In the genomic region with DNA sequence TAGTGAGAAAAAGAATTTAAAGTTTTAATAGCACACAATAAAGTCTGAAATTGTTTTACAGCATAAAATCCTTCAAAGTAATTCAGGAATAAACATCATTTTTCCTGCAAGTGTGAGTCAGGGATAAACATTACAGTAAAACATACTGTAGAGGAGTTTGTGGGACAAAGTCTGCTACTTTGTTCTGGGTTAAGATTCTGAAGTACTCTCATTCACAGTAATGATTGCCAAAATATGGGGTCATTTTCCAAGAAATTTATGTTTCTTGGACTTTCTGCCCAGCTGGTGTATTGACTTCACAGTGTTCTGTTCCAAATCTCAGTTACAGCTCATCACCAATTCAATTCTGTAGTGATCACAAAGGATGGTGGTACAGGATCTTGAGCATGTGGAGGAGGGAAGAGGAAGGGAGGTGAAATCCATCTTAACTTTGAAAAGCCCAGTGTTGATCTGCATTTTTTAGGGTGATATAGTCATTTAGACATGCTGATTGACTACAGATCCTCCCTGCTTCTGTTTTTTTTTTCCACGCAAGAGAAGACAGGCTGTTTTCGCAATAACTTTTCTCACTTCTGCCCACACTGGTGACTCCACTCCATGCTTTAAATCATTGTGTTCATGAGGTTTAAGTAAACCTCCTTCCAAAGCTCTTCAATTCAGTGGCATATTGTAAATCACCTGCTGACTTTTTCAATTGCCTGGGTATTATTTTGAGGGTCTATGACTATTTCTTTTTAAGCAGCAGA, we compare ENCODE assay signal across 1 cellular context.
TF ChIP-seq lines count a peak whose summit lies in the region.

No MANE protein-coding gene starts in this region.

TF ChIP-seq in H1, 55 proteins besides CTCF, POLR2A, EP300 and RAD21:
- TF ChIP-seq NANOG (IDR thresholded peaks at IDR 0.05; ENCODE audit: insufficient read depth, low read depth, low read length, poor library complexity, severe bottlenecking): no peak
- TF ChIP-seq, protein P1, sequence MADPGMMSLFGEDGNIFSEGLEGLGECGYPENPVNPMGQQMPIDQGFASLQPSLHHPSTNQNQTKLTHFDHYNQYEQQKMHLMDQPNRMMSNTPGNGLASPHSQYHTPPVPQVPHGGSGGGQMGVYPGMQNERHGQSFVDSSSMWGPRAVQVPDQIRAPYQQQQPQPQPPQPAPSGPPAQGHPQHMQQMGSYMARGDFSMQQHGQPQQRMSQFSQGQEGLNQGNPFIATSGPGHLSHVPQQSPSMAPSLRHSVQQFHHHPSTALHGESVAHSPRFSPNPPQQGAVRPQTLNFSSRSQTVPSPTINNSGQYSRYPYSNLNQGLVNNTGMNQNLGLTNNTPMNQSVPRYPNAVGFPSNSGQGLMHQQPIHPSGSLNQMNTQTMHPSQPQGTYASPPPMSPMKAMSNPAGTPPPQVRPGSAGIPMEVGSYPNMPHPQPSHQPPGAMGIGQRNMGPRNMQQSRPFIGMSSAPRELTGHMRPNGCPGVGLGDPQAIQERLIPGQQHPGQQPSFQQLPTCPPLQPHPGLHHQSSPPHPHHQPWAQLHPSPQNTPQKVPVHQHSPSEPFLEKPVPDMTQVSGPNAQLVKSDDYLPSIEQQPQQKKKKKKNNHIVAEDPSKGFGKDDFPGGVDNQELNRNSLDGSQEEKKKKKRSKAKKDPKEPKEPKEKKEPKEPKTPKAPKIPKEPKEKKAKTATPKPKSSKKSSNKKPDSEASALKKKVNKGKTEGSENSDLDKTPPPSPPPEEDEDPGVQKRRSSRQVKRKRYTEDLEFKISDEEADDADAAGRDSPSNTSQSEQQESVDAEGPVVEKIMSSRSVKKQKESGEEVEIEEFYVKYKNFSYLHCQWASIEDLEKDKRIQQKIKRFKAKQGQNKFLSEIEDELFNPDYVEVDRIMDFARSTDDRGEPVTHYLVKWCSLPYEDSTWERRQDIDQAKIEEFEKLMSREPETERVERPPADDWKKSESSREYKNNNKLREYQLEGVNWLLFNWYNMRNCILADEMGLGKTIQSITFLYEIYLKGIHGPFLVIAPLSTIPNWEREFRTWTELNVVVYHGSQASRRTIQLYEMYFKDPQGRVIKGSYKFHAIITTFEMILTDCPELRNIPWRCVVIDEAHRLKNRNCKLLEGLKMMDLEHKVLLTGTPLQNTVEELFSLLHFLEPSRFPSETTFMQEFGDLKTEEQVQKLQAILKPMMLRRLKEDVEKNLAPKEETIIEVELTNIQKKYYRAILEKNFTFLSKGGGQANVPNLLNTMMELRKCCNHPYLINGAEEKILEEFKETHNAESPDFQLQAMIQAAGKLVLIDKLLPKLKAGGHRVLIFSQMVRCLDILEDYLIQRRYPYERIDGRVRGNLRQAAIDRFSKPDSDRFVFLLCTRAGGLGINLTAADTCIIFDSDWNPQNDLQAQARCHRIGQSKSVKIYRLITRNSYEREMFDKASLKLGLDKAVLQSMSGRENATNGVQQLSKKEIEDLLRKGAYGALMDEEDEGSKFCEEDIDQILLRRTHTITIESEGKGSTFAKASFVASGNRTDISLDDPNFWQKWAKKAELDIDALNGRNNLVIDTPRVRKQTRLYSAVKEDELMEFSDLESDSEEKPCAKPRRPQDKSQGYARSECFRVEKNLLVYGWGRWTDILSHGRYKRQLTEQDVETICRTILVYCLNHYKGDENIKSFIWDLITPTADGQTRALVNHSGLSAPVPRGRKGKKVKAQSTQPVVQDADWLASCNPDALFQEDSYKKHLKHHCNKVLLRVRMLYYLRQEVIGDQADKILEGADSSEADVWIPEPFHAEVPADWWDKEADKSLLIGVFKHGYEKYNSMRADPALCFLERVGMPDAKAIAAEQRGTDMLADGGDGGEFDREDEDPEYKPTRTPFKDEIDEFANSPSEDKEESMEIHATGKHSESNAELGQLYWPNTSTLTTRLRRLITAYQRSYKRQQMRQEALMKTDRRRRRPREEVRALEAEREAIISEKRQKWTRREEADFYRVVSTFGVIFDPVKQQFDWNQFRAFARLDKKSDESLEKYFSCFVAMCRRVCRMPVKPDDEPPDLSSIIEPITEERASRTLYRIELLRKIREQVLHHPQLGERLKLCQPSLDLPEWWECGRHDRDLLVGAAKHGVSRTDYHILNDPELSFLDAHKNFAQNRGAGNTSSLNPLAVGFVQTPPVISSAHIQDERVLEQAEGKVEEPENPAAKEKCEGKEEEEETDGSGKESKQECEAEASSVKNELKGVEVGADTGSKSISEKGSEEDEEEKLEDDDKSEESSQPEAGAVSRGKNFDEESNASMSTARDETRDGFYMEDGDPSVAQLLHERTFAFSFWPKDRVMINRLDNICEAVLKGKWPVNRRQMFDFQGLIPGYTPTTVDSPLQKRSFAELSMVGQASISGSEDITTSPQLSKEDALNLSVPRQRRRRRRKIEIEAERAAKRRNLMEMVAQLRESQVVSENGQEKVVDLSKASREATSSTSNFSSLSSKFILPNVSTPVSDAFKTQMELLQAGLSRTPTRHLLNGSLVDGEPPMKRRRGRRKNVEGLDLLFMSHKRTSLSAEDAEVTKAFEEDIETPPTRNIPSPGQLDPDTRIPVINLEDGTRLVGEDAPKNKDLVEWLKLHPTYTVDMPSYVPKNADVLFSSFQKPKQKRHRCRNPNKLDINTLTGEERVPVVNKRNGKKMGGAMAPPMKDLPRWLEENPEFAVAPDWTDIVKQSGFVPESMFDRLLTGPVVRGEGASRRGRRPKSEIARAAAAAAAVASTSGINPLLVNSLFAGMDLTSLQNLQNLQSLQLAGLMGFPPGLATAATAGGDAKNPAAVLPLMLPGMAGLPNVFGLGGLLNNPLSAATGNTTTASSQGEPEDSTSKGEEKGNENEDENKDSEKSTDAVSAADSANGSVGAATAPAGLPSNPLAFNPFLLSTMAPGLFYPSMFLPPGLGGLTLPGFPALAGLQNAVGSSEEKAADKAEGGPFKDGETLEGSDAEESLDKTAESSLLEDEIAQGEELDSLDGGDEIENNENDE (IDR thresholded peaks at IDR 0.05; ENCODE audit: insufficient replicate concordance, low read length): no peak
- TF ChIP-seq NRF1 (IDR thresholded peaks at IDR 0.05; ENCODE audit: low read depth, low read length): no peak
- no peak for TF ChIP-seq MAFK (IDR thresholded peaks at IDR 0.05; ENCODE audit: low read depth, low read length)
- no peak for TF ChIP-seq SP2 (IDR thresholded peaks at IDR 0.05; ENCODE audit: low read length)
- TF ChIP-seq PHF8 (conservative IDR thresholded peaks at IDR 0.05; ENCODE audit: low read depth, low read length): no peak
- TF ChIP-seq ASH2L (IDR thresholded peaks at IDR 0.05; ENCODE audit: low read length): no peak
- TF ChIP-seq YY1 (IDR thresholded peaks at IDR 0.05; ENCODE audit: low read depth, low read length): no peak
- no peak for TF ChIP-seq CEBPB (IDR thresholded peaks at IDR 0.05; ENCODE audit: low read depth, low read length)
- TF ChIP-seq BCL11A (IDR thresholded peaks at IDR 0.05; ENCODE audit: low read depth in 2 of 2, low read length in 2 of 2): no peak
- no peak for TF ChIP-seq GABPA (IDR thresholded peaks at IDR 0.05; ENCODE audit: borderline replicate concordance, insufficient read depth, low read length)
- no peak for TF ChIP-seq SIRT6 (IDR thresholded peaks at IDR 0.05; ENCODE audit: low read length)
- no peak for TF ChIP-seq FOSL1 (IDR thresholded peaks at IDR 0.05; ENCODE audit: insufficient read depth, low read depth, low read length)
- TF ChIP-seq CTBP2 (IDR thresholded peaks at IDR 0.05; ENCODE audit: borderline replicate concordance, insufficient read depth, insufficient read length, low read length): no peak
- TF ChIP-seq RXRA (IDR thresholded peaks at IDR 0.05; ENCODE audit: insufficient read depth, low read depth, low read length): no peak
- no peak for TF ChIP-seq TAF7 (optimal IDR thresholded peaks at IDR 0.05; ENCODE audit: borderline replicate concordance, low read depth, low read length)
- no peak for TF ChIP-seq KDM5A (IDR thresholded peaks at IDR 0.05; ENCODE audit: low read length)
